1 cellular context compared by ENCODE assay signal in genomic region chr21:34899302-34899701, GRCh38.
TF ChIP-seq lines count a peak whose summit lies in the region.

No MANE protein-coding gene starts in this region.

TF ChIP-seq in IMR-90, 13 proteins besides CTCF, POLR2A, EP300 and RAD21 (continued from another document):
- TF ChIP-seq USF2 (IDR thresholded peaks at IDR 0.05; ENCODE audit: low read depth, low read length) = no peak
- no peak for TF ChIP-seq NFE2L2 (IDR thresholded peaks at IDR 0.05; ENCODE audit: low read depth, low read length)
- TF ChIP-seq RCOR1 (IDR thresholded peaks at IDR 0.05; ENCODE audit: insufficient replicate concordance, low read length) = no peak
- no peak for TF ChIP-seq MAFK (IDR thresholded peaks at IDR 0.05; ENCODE audit: low read depth, low read length)
